In genomic region chr12:82756303-82756702, GRCh38 we compare ENCODE assay signal across 19 cellular contexts.
"Had no signal": no experiment of that assay in that cellular context is flagged by ENCODE, and none has a peak within 500 bp of the region (broad histone marks: within the 10 kb centered on the region; RNA-seq: fewer than 3 reads in every experiment).

No MANE protein-coding gene starts in this region.

- H3K4me3 ChIP-seq: colonic mucosa, left ventricle myocardium inferior, ovary, psoas muscle, tibial nerve, uterus had no signal

- H3K4me1 Mint-ChIP-seq: activated CD4-positive, alpha-beta T cell treated with anti-CD3 and anti-CD28 coated beads for 36 hours; immature natural killer cell had no signal

- ATAC-seq: activated CD4-positive, alpha-beta T cell treated with anti-CD3 and anti-CD28 coated beads for 36 hours; psoas muscle; stimulated activated naive CD8-positive, alpha-beta T cell treated with anti-CD3 and anti-CD28 coated beads, Interleukin-15, Interleukin-2, amounts not matched to agents 100 U/mL and 50 U/mL, for 24 hours had no signal

- H3K36me3 Mint-ChIP-seq: activated naive CD8-positive, alpha-beta T cell; immature natural killer cell had no signal

- H3K27me3 Mint-ChIP-seq: activated CD4-positive, alpha-beta T cell treated with anti-CD3 and anti-CD28 coated beads for 36 hours; activated naive CD8-positive, alpha-beta T cell had no signal

- DNase-seq: activated CD4-positive, alpha-beta T cell treated with anti-CD3 and anti-CD28 coated beads for 36 hours; activated CD4-positive, alpha-beta T cell treated with anti-CD3 and anti-CD28 coated beads, Interleukin-2, amount 50 U/mL, for 48 hours; colonic mucosa; erythroblast; foreskin melanocyte; glutamatergic neuron; hippocampal formation; immature natural killer cell; kidney glomerular epithelial cell; left ventricle myocardium inferior; mammary epithelial cell; ovary; psoas muscle; right cardiac atrium; stimulated activated CD4-positive, alpha-beta T cell treated with anti-CD3 and anti-CD28 coated beads, Interleukin-2, amount 100 ng/mL, for 24 hours; stimulated activated naive CD8-positive, alpha-beta T cell treated with anti-CD3 and anti-CD28 coated beads, Interleukin-15, Interleukin-2, amounts not matched to agents 100 U/mL and 50 U/mL, for 24 hours; uterus had no signal

- H3K27ac ChIP-seq: colonic mucosa, left ventricle myocardium inferior, ovary, psoas muscle, tibial nerve, uterus had no signal

- H3K36me3 ChIP-seq: colonic mucosa, left ventricle myocardium inferior, ovary, tibial nerve, uterus had no signal

- H3K27ac Mint-ChIP-seq: activated CD4-positive, alpha-beta T cell treated with anti-CD3 and anti-CD28 coated beads for 36 hours; activated naive CD8-positive, alpha-beta T cell had no signal

- H3K4me1 ChIP-seq: colonic mucosa, uterus had no signal

- H3K4me3 Mint-ChIP-seq: activated CD4-positive, alpha-beta T cell treated with anti-CD3 and anti-CD28 coated beads for 36 hours; activated naive CD8-positive, alpha-beta T cell; immature natural killer cell had no signal

- H3K27me3 ChIP-seq: colonic mucosa, ovary, tibial nerve, uterus had no signal

- H3K9me3 Mint-ChIP-seq: immature natural killer cell had no signal

- H3K9me3 ChIP-seq: colonic mucosa, left ventricle myocardium inferior, ovary, psoas muscle, tibial nerve, uterus had no signal
